ENCODE assay signal across 1 cellular context in genomic region chr1:197814306-197814705, GRCh38.
TF ChIP-seq lines count a peak whose summit lies in the region.

No MANE protein-coding gene starts in this region.

TF ChIP-seq in WTC11, 78 proteins besides CTCF, POLR2A, EP300 and RAD21 (continued from another document):
- no peak for TF ChIP-seq ZNF532 (CRISPR knock-in tag; IDR thresholded peaks at IDR 0.05; ENCODE audit: borderline replicate concordance)
- no peak for TF ChIP-seq ELF4 (CRISPR knock-in tag; IDR thresholded peaks at IDR 0.05; ENCODE audit: low read depth)
- TF ChIP-seq NR3C1 (CRISPR knock-in tag; conservative IDR thresholded peaks at IDR 0.05; ENCODE audit: low read depth): 0 out of 2 replicates have a peak, but pooled peaks have one; percentile 42
